8 cellular contexts compared by ENCODE assay signal in the genomic region with DNA sequence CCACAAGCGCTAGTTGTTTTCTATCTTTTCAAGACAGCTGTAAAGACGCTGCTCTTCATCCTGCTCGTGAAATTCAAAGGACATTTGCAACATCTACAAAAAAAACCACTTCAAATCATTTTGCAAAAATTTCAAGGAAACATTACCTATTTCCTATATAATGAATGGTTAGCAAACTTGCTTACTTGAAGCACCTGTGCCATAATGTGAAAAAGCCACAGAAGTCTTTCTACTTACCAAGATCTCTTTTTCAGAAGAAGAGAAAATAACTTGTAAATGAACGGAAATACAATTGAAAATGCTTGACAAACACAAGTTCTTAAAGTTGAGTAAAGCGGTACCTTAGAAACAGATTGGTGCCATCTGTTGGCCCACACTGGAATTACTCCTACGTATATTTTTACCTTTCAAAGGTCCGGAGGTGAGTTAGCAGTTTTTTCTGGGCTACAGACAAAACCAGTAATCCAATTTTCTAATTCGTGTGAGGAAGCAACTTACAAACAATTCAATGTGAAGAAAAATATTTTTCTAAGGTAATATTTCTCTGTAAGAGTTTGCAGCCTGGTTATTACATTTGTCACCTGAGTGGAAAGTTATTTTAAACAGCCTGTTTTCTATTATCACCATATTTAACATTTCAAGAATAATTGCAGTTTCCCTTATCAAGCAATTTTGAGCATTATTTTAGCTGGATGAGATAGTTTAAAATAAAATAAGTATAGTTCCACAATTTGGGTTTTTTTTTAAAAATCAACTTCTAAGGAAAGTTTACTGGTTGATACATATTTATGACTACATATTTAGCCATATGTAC. TPM values are rescaled to one million over a fixed set of nuclear protein-coding genes. Genes with fewer than 3 reads are reported as not detected.
A peak's percentile ranks its signal among the peaks of the same experiment; 100 is the strongest.
DNase-seq lines count a peak whose midpoint lies in the region; ATAC-seq and TF ChIP-seq lines count a peak whose summit lies in the region.

A gene with protein sequence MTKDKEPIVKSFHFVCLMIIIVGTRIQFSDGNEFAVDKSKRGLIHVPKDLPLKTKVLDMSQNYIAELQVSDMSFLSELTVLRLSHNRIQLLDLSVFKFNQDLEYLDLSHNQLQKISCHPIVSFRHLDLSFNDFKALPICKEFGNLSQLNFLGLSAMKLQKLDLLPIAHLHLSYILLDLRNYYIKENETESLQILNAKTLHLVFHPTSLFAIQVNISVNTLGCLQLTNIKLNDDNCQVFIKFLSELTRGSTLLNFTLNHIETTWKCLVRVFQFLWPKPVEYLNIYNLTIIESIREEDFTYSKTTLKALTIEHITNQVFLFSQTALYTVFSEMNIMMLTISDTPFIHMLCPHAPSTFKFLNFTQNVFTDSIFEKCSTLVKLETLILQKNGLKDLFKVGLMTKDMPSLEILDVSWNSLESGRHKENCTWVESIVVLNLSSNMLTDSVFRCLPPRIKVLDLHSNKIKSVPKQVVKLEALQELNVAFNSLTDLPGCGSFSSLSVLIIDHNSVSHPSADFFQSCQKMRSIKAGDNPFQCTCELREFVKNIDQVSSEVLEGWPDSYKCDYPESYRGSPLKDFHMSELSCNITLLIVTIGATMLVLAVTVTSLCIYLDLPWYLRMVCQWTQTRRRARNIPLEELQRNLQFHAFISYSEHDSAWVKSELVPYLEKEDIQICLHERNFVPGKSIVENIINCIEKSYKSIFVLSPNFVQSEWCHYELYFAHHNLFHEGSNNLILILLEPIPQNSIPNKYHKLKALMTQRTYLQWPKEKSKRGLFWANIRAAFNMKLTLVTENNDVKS (minus strand): TSS at position 294 of the 814 bp plus-strand sequence. CDS start 27,344 bp downstream, outside the sequence.

- peak within 1 kb of the TSS; percentile 73 for H3K4me3 Mint-ChIP-seq in activated T-helper 2 cell treated with anti-CD3 and anti-CD28 coated beads, Interferon-gamma antibody, Interleukin-2, Interleukin-4, amounts not matched to agents 10 μg/mL and 5 μg/mL and 100 μg/mL, durations not matched to agents 14 hours and 24 hours and 36 hours (ENCODE audit: low read depth)

- TF ChIP-seq EP300 in ovary (IDR thresholded peaks at IDR 0.05), result no peak

- peak within 1 kb of the TSS; percentile 88 for H3K4me2 ChIP-seq in PC-3 (ENCODE audit: low read length)

- H3K4me1 ChIP-seq in PC-3 (ENCODE audit: insufficient read depth, low read length), result peaks cover 15% of the 10 kb centered on the region
- H3K4me1 ChIP-seq in ovary (ENCODE audit: insufficient read depth), result no peaks in the 10 kb centered on the region
- no peaks in the 10 kb centered on the region for H3K4me1 ChIP-seq in aorta (ENCODE audit: control insufficient read depth in 1 of 2, insufficient read depth in 2 of 2, low read length in 2 of 2)

- no peaks in the 10 kb centered on the region for H3K9me2 ChIP-seq in PC-3 (replicated peaks; ENCODE audit: low read length)

- peak within 1 kb of the TSS; percentile 47 for H3K9ac ChIP-seq in PC-3 (ENCODE audit: low read length)

- no peaks in the 10 kb centered on the region for H3K36me3 Mint-ChIP-seq in activated T-helper 2 cell treated with anti-CD3 and anti-CD28 coated beads, Interferon-gamma antibody, Interleukin-2, Interleukin-4, amounts not matched to agents 10 μg/mL and 5 μg/mL and 100 μg/mL, durations not matched to agents 14 hours and 24 hours and 36 hours (ENCODE audit: low read depth)

- peaks cover 5% of the 10 kb centered on the region for H3K27me3 Mint-ChIP-seq in activated T-helper 2 cell treated with anti-CD3 and anti-CD28 coated beads, Interferon-gamma antibody, Interleukin-2, Interleukin-4, amounts not matched to agents 10 μg/mL and 5 μg/mL and 100 μg/mL, durations not matched to agents 14 hours and 24 hours and 36 hours (ENCODE audit: low read depth)

- peaks cover 26% of the 10 kb centered on the region for H3K4me1 Mint-ChIP-seq in activated T-helper 2 cell treated with anti-CD3 and anti-CD28 coated beads, Interferon-gamma antibody, Interleukin-2, Interleukin-4, amounts not matched to agents 10 μg/mL and 5 μg/mL and 100 μg/mL, durations not matched to agents 14 hours and 24 hours and 36 hours (ENCODE audit: low read depth)

- H3K9me3 Mint-ChIP-seq in activated T-helper 2 cell treated with anti-CD3 and anti-CD28 coated beads, Interferon-gamma antibody, Interleukin-2, Interleukin-4, amounts not matched to agents 10 μg/mL and 5 μg/mL and 100 μg/mL, durations not matched to agents 14 hours and 24 hours and 36 hours, result peaks cover 2% of the 10 kb centered on the region

- H3K27ac Mint-ChIP-seq in activated T-helper 2 cell treated with anti-CD3 and anti-CD28 coated beads, Interferon-gamma antibody, Interleukin-2, Interleukin-4, amounts not matched to agents 10 μg/mL and 5 μg/mL and 100 μg/mL, durations not matched to agents 14 hours and 24 hours and 36 hours, result peak within 1 kb of the TSS; percentile 78

- 7 to 24% (median 14%) methylated on average over 8 of the region's 8 CpGs for WGBS in ovary, 3 donors
- WGBS in aorta, 2 donors, result 29 to 30% methylated on average over 8 of the region's 8 CpGs

- no peak for TF ChIP-seq POLR2A in ovary (IDR thresholded peaks at IDR 0.05)

- H2AFZ ChIP-seq in PC-3 (ENCODE audit: low read length), result peak within 1 kb of the TSS; percentile 71

- DNase-seq in activated T-cell treated with anti-CD3 and anti-CD28 coated beads for 1 hour (ENCODE audit: low read depth) (peak; percentile 44), PC-3 (peak; percentile 87), fibroblast of the conjunctiva (ENCODE audit: low read depth) (peak; percentile 42), ovary (peak in 2 of 5 donors; percentile 42 to 58), aorta (no peak)
- no peak for DNase-seq in activated T-cell treated with anti-CD3 and anti-CD28 coated beads, Interleukin-2, amount 50 U/mL, for 1 hour
- DNase-seq in activated T-helper 2 cell treated with anti-CD3 and anti-CD28 coated beads, Interferon-gamma antibody, Interleukin-2, Interleukin-4, amounts not matched to agents 10 μg/mL and 5 μg/mL and 100 μg/mL, durations not matched to agents 14 hours and 24 hours and 36 hours (ENCODE audit: low spot score), result peak; percentile 47

- H3K36me3 ChIP-seq in PC-3 (ENCODE audit: low read depth, low read length) (no peaks in the 10 kb centered on the region), ovary (no peaks in the 10 kb centered on the region), aorta (ENCODE audit: control insufficient read depth in 1 of 2, insufficient read depth in 2 of 2, low read length in 1 of 2) (no peaks in the 10 kb centered on the region)

- POLR2A ChIA-PET in PC-3 (lab: Charles Lee; ENCODE audit: unreplicated experiment), result interaction anchor here (0.6 kb wide), 1 partner anchor 11 kb away, joined by 4 read pairs; no protein-coding TSS in a partner anchor

- ATAC-seq in HG03460 (IDR thresholded peaks at IDR 0.05; ENCODE audit: unreplicated experiment) (peak; percentile 36), PC-3 (peak; percentile 30; the same call in 1 of the 2 replicates), aorta (ENCODE audit: low FRiP score) (peak; percentile 81)

- peak; percentile 77 for TF ChIP-seq CTCF in PC-3 (conservative IDR thresholded peaks at IDR 0.05; ENCODE audit: low read depth, low read length)
- peak; percentile 53 to 60 (median 60) for TF ChIP-seq CTCF in ovary (IDR thresholded peaks at IDR 0.05)

- peak within 1 kb of the TSS; percentile 91 for H3K27ac ChIP-seq in PC-3 (ENCODE audit: low read length)
- peak within 1 kb of the TSS in 1 of 2 donors; percentile 19 for H3K27ac ChIP-seq in ovary
- peak within 1 kb of the TSS in 1 of 2 donors; percentile 40 for H3K27ac ChIP-seq in aorta (ENCODE audit: low read depth in 1 of 2, low read length in 2 of 2)

- H3K79me2 ChIP-seq in PC-3 (ENCODE audit: low read length), result no peaks in the 10 kb centered on the region

- peaks cover 5% of the 10 kb centered on the region for H3F3A ChIP-seq in PC-3 (ENCODE audit: low read length, unreplicated experiment)

- intact Hi-C loops in PC-3 (cut with micrococcal nuclease) (loop anchor here (1.0 to 5.0 kb wide), 2 partner anchors 69 to 97 kb away; no protein-coding TSS in a partner anchor), ovary (cut with DNase I) (loop anchor here in 1 of 4 donors (5.0 kb wide), 1 partner anchor 94 kb away; no protein-coding TSS in a partner anchor), aorta (cut with DNase I) (loop anchor here in 1 of 2 donors (5.0 kb wide), 1 partner anchor 99 kb away; no protein-coding TSS in a partner anchor)
- intact Hi-C loops in activated T-helper 2 cell treated with anti-CD3 and anti-CD28 coated beads, Interferon-gamma antibody, Interleukin-2, Interleukin-4, amounts not matched to agents 10 μg/mL and 5 μg/mL and 100 μg/mL, durations not matched to agents 14 hours and 24 hours and 36 hours (cut with micrococcal nuclease), result loop anchor here (1.0 to 10.0 kb wide), 5 partner anchors 52 to 1172 kb away; a partner anchor contains a TSS

- CTCF ChIA-PET in PC-3 (lab: Charles Lee), result no interaction called here

- H3K9me3 ChIP-seq in PC-3 (ENCODE audit: low read length) (no peaks in the 10 kb centered on the region), ovary (no peaks in the 10 kb centered on the region), aorta (ENCODE audit: control insufficient read depth, low read length) (no peaks in the 10 kb centered on the region)

- no peaks in the 10 kb centered on the region for H4K20me1 ChIP-seq in PC-3 (ENCODE audit: low read length)

- no TSS peak for BruUV-seq in PC-3 (replicated peaks; lab: Mats Ljungman, UMichigan)

- H3K27me3 ChIP-seq in PC-3 (ENCODE audit: low read length) (no peaks in the 10 kb centered on the region), ovary (no peaks in the 10 kb centered on the region), aorta (ENCODE audit: control insufficient read depth in 1 of 2, insufficient read depth in 2 of 2, low read length in 1 of 2) (no peaks in the 10 kb centered on the region)

- H3K4me3 ChIP-seq in PC-3 (ENCODE audit: low read length) (peak within 1 kb of the TSS; percentile 69), ovary (peak within 1 kb of the TSS; percentile 19), aorta (ENCODE audit: low read length in 2 of 2) (peak within 1 kb of the TSS in 1 of 2 donors; percentile 9)

RNA-seq across cellular contexts. Expression of the gene that starts here (rescaled TPM):
- total RNA-seq in PC-3 (2014; rRNA removed) (0.92 and 1.2 TPM in 2 replicates), ovary (1 to 10 TPM; 1.9 to 5.0 (median 3.2) TPM), aorta (10 to 100 TPM in 1 of 2 donors, 1 to 10 TPM in 1; 5.8 to 12.8 TPM)
- 0.37 and 0.48 TPM in 2 replicates for total RNA-seq in activated T-helper 2 cell treated with anti-CD3 and anti-CD28 coated beads, Interferon-gamma antibody, Interleukin-2, Interleukin-4, amounts not matched to agents 10 μg/mL and 5 μg/mL and 100 μg/mL, durations not matched to agents 14 hours and 24 hours and 36 hours
- polyA plus RNA-seq in ovary (1 to 10 TPM in 1 of 2 donors, under 1 TPM in 1; 0.52 to 2.5 TPM), aorta (under 1 TPM; 0.33 to 0.75 TPM)

Comparison
In these comparisons a context has a peak if more than half of its experiments do, and no peak if none do; other contexts are left out.
1. DNase-seq: peak in activated T-cell treated with anti-CD3 and anti-CD28 coated beads for 1 hour (single experiment), PC-3 (single experiment) and fibroblast of the conjunctiva (single experiment); none in activated T-cell treated with anti-CD3 and anti-CD28 coated beads, Interleukin-2, amount 50 U/mL, for 1 hour (single experiment) and aorta (0 of 2).
2. Peak in DNase-seq in activated T-helper 2 cell treated with anti-CD3 and anti-CD28 coated beads, Interferon-gamma antibody, Interleukin-2, Interleukin-4, amounts not matched to agents 10 μg/mL and 5 μg/mL and 100 μg/mL, durations not matched to agents 14 hours and 24 hours and 36 hours; RNA of the gene not detected or under 1 TPM.
3. ATAC-seq: peak in every context shown above with its lines; median percentile 81 in aorta; 36 in HG03460; 30 in PC-3.